Comparison of ENCODE assay signal across 8 cellular contexts in genomic region chr10:43120948-43121290, GRCh38. TPM values are rescaled to one million over a fixed set of nuclear protein-coding genes. Genes with fewer than 3 reads are reported as not detected.
A peak's percentile ranks its signal among the peaks of the same experiment; 100 is the strongest.
DNase-seq lines count a peak whose midpoint lies in the region; ATAC-seq and TF ChIP-seq lines count a peak whose summit lies in the region.

No MANE protein-coding gene starts in this region.

- no peaks in the 10 kb centered on the region for H3K9me3 ChIP-seq in OCI-LY7 (ENCODE audit: low read length)

- POLR2A ChIA-PET in OCI-LY7 (lab: Charles Lee), result interaction anchor here (0.7 to 3.9 kb wide), 7 partner anchors 8 to 482 kb away, joined by 3 to 34 read pairs (median 4); partner anchors contain the start of gene CSGALNACT2
- POLR2A ChIA-PET in MCF 10A (lab: Yijun Ruan, JAX), result no interaction called here

- H3K36me3 Mint-ChIP-seq in dendritic cell treated with granulocyte-macrophage colony-stimulating factor and Interleukin-4, amounts not matched to agents 40 ng/mL and 50 ng/mL, for 4 days (ENCODE audit: low read depth), result no peaks in the 10 kb centered on the region
- H3K36me3 Mint-ChIP-seq in MCF 10A (ENCODE audit: insufficient read depth, unreplicated experiment), result no peaks in the 10 kb centered on the region

- H3K23ac ChIP-seq in mesendoderm (ENCODE audit: low read length), result no peak overlapping the region

- H3K79me2 ChIP-seq in OCI-LY7 (ENCODE audit: insufficient read depth, low read depth, low read length) (no peaks in the 10 kb centered on the region), mesendoderm (ENCODE audit: control insufficient read depth, insufficient read depth, low read length) (no peaks in the 10 kb centered on the region)

- no peak overlapping the region for H4K8ac ChIP-seq in mesendoderm (ENCODE audit: low read depth, low read length)

- no peak overlapping the region for H2BK120ac ChIP-seq in mesendoderm (ENCODE audit: low read depth, low read length)

- peak overlapping the region; percentile 59; the same call in 1 of the 2 replicates for H2AFZ ChIP-seq in OCI-LY7 (ENCODE audit: low read length)

- H4K5ac ChIP-seq in mesendoderm (ENCODE audit: low read length), result no peak overlapping the region

- peaks cover 13% of the 10 kb centered on the region for H3K4me1 ChIP-seq in OCI-LY7 (ENCODE audit: insufficient read depth, low read length, poor library complexity, severe bottlenecking)
- H3K4me1 ChIP-seq in mesendoderm (ENCODE audit: control insufficient read depth, low read depth, low read length), result no peaks in the 10 kb centered on the region

- H3K56ac ChIP-seq in mesendoderm (ENCODE audit: low read length), result no peak overlapping the region

- H3K4me3 ChIP-seq in OCI-LY7 (ENCODE audit: low read depth, low read length, poor library complexity, severe bottlenecking) (no peak overlapping the region), mesendoderm (ENCODE audit: low read length) (no peak overlapping the region)

- H4K20me1 ChIP-seq in OCI-LY7 (ENCODE audit: insufficient read depth, low read length), result no peaks in the 10 kb centered on the region

- peaks cover 3% of the 10 kb centered on the region for H3K27me3 Mint-ChIP-seq in dendritic cell treated with granulocyte-macrophage colony-stimulating factor and Interleukin-4, amounts not matched to agents 40 ng/mL and 50 ng/mL, for 4 days
- H3K27me3 Mint-ChIP-seq in MCF 10A (ENCODE audit: insufficient read depth, unreplicated experiment), result no peaks in the 10 kb centered on the region

- no peak overlapping the region for H3K4ac ChIP-seq in mesendoderm (ENCODE audit: low read depth, low read length)

- no peak overlapping the region for H3K9ac ChIP-seq in mesendoderm (ENCODE audit: low read length)

- H3K36me3 ChIP-seq in OCI-LY7 (ENCODE audit: insufficient read depth, low read length), result no peaks in the 10 kb centered on the region
- no peaks in the 10 kb centered on the region for H3K36me3 ChIP-seq in mesendoderm (ENCODE audit: control insufficient read depth, insufficient read depth, low read length)

- H3K27ac ChIP-seq in OCI-LY7 (ENCODE audit: low read depth, low read length, poor library complexity, severe bottlenecking), result no peak overlapping the region
- no peak overlapping the region for H3K27ac ChIP-seq in mesendoderm (ENCODE audit: low read depth, low read length)
- H3K27ac ChIP-seq in caudate nucleus (ENCODE audit: low read depth, low read length), result no peak overlapping the region

- no peaks in the 10 kb centered on the region for H3K9me3 Mint-ChIP-seq in dendritic cell treated with granulocyte-macrophage colony-stimulating factor and Interleukin-4, amounts not matched to agents 40 ng/mL and 50 ng/mL, for 4 days
- no peaks in the 10 kb centered on the region for H3K9me3 Mint-ChIP-seq in MCF 10A (ENCODE audit: unreplicated experiment)

- H3K4me2 ChIP-seq in OCI-LY7 (ENCODE audit: low read length) (peak overlapping the region; percentile 8; the same call in 1 of the 2 replicates), mesendoderm (ENCODE audit: low read length) (no peak overlapping the region)

- no peaks in the 10 kb centered on the region for H3K9me2 ChIP-seq in OCI-LY7 (ENCODE audit: insufficient read depth, low read length)

- H2BK5ac ChIP-seq in mesendoderm (ENCODE audit: low read length), result no peak overlapping the region

- peak; percentile 59 for DNase-seq in OCI-LY7 (ENCODE audit: low spot score)
- peak; percentile 21 for DNase-seq in stimulated activated CD8-positive, alpha-beta memory T cell treated with anti-CD3 and anti-CD28 coated beads, Interleukin-7, amount 100 ng/mL, for 24 hours (ENCODE audit: low read depth)
- no peak for DNase-seq in MCF 10A (ENCODE audit: unreplicated experiment)
- DNase-seq in mesendoderm, result no peak
- no peak for DNase-seq in caudate nucleus (lab: John Stamatoyannopoulos, UW)

- BruUV-seq in OCI-LY7 (replicated peaks; lab: Mats Ljungman, UMichigan), result no TSS peak
- BruUV-seq in MCF 10A (replicated peaks; lab: Mats Ljungman, UMichigan), result no TSS peak

- no peak for TF ChIP-seq CTCF in OCI-LY7 (conservative IDR thresholded peaks at IDR 0.05; ENCODE audit: low read length)
- TF ChIP-seq CTCF in MCF 10A (IDR thresholded peaks at IDR 0.05; ENCODE audit: unreplicated experiment), result no peak

- H3K4me3 Mint-ChIP-seq in dendritic cell treated with granulocyte-macrophage colony-stimulating factor and Interleukin-4, amounts not matched to agents 40 ng/mL and 50 ng/mL, for 4 days, result peak overlapping the region; percentile 37
- no peak overlapping the region for H3K4me3 Mint-ChIP-seq in MCF 10A (ENCODE audit: unreplicated experiment)

- intact Hi-C loops in OCI-LY7 (cut with micrococcal nuclease; ENCODE audit: unreplicated experiment), result no loop called here
- intact Hi-C loops in dendritic cell treated with granulocyte-macrophage colony-stimulating factor and Interleukin-4, amounts not matched to agents 40 ng/mL and 50 ng/mL, for 4 days (cut with micrococcal nuclease), result loop anchor here (1.0 kb wide), 1 partner anchor 19 kb away; no protein-coding TSS in a partner anchor
- intact Hi-C loops in MCF 10A (cut with micrococcal nuclease), result no loop called here

- WGBS in mesendoderm (ENCODE audit: extremely low coverage, insufficient coverage, low lambda C conversion rate), result no CpG with 5 or more reads among the region's 3 CpGs

- no peak overlapping the region for H2AK5ac ChIP-seq in mesendoderm (ENCODE audit: low read length)

- H3K27ac Mint-ChIP-seq in dendritic cell treated with granulocyte-macrophage colony-stimulating factor and Interleukin-4, amounts not matched to agents 40 ng/mL and 50 ng/mL, for 4 days, result peak overlapping the region; percentile 96
- no peak overlapping the region for H3K27ac Mint-ChIP-seq in MCF 10A (ENCODE audit: low read depth, unreplicated experiment)

- no peaks in the 10 kb centered on the region for H3K27me3 ChIP-seq in mesendoderm (ENCODE audit: insufficient read depth, low read length, poor library complexity)

- no peak overlapping the region for H3K18ac ChIP-seq in mesendoderm (ENCODE audit: low read length)

- peaks cover 86% of the 10 kb centered on the region for H3K4me1 Mint-ChIP-seq in dendritic cell treated with granulocyte-macrophage colony-stimulating factor and Interleukin-4, amounts not matched to agents 40 ng/mL and 50 ng/mL, for 4 days (ENCODE audit: low read depth)
- H3K4me1 Mint-ChIP-seq in MCF 10A (ENCODE audit: insufficient read depth, unreplicated experiment), result no peaks in the 10 kb centered on the region

- no peaks in the 10 kb centered on the region for H3K79me1 ChIP-seq in mesendoderm (ENCODE audit: low read length)

- ATAC-seq in GM18867 (IDR thresholded peaks at IDR 0.05; ENCODE audit: unreplicated experiment) (peak; percentile 75), HG02840 (IDR thresholded peaks at IDR 0.05; ENCODE audit: low FRiP score, unreplicated experiment) (peak; percentile 82)

- no peak overlapping the region for H2BK15ac ChIP-seq in mesendoderm (replicated peaks; ENCODE audit: low read depth)

- CTCF ChIA-PET in OCI-LY7 (lab: Charles Lee; ENCODE audit: unreplicated experiment) (interaction anchor here (0.5 kb wide), 1 partner anchor 10 kb away, joined by 21 read pairs; no protein-coding TSS in a partner anchor), MCF 10A (lab: Yijun Ruan, JAX) (interaction anchor here (0.6 to 1.7 kb wide), 4 partner anchors 16 to 238 kb away, joined by 3 to 6 read pairs (median 4); no protein-coding TSS in a partner anchor)

RNA-seq across cellular contexts. Expression of gene CSGALNACT2, which starts 17.3 kb away (rescaled TPM):
- total RNA-seq in OCI-LY7 (2014; rRNA removed; shearing (Covaris generic)), result 13.2 and 16.7 TPM in 2 replicates
- total RNA-seq in OCI-LY7 (2022) (33.6 and 38.8 TPM in 2 replicates), MCF 10A (2022) (30.0 and 32.8 TPM in 2 replicates)
- polyA plus RNA-seq in mesendoderm (2013, experiment 1 of 2), result 6.1 TPM
- polyA plus RNA-seq in mesendoderm (2013, experiment 2 of 2), result 5.9 TPM

RNA-seq across cellular contexts. Expression of gene RET, which starts 44.0 kb away (rescaled TPM):
- total RNA-seq in OCI-LY7 (2014; rRNA removed; shearing (Covaris generic)), result 0.05 TPM in 1 of 2 replicates, not detected in the other
- total RNA-seq in OCI-LY7 (2022) (0.06 TPM in 1 of 2 replicates, not detected in the other), MCF 10A (2022) (not detected in 2 replicates)
- 9.2 TPM for polyA plus RNA-seq in mesendoderm (2013, experiment 1 of 2)
- polyA plus RNA-seq in mesendoderm (2013, experiment 2 of 2), result 9.2 TPM

Comparison
In these comparisons a context has a peak if more than half of its experiments do, and no peak if none do; other contexts are left out.
1. DNase-seq: peak in OCI-LY7 (single experiment) and stimulated activated CD8-positive, alpha-beta memory T cell treated with anti-CD3 and anti-CD28 coated beads, Interleukin-7, amount 100 ng/mL, for 24 hours (single experiment); none in MCF 10A (single experiment), mesendoderm (single experiment) and caudate nucleus (0 of 61).